In the genomic region with DNA sequence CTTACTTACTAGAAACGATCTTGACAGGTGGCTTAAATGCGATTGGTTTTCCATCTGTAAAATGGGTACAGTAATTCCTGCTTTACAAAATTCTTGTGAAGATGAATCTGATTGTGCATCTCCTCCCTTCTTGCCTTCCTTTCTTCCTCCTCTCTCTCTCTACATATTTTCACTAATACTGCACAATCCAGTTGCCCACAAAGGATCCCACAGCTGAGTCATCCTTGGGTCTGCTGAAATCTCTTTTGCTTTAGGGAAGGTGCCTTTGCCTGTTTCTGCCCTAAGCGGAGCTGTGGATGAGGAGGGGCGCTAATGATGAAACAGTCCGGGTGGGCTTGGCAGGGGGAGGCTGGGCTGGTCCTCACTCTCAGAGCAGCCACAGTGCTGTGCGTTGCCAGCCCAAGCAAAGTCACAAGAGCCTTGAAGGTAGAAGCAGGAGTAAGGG, we compare ENCODE assay signal across 10 cellular contexts. TPM values are rescaled to one million over a fixed set of nuclear protein-coding genes. Genes with fewer than 3 reads are reported as not detected.
DNase-seq lines count a peak whose midpoint lies in the region; ATAC-seq and TF ChIP-seq lines count a peak whose summit lies in the region.
"Had no signal": no experiment of that assay in that cellular context is flagged by ENCODE, and none has a peak within 500 bp of the region (broad histone marks: within the 10 kb centered on the region; RNA-seq: fewer than 3 reads in every experiment).

No MANE protein-coding gene starts in this region.

- no peak overlapping the region for H3K27ac ChIP-seq in endodermal cell (ENCODE audit: low read depth, low read length)
- H3K27ac ChIP-seq in osteoblast (ENCODE audit: low read depth, low read length) = peak overlapping the region; percentile 94
- H3K27ac ChIP-seq in ovary = no peak overlapping the region

- no peaks in the 10 kb centered on the region for H3K9me3 ChIP-seq in Caco-2
- no peaks in the 10 kb centered on the region for H3K9me3 ChIP-seq in endodermal cell (ENCODE audit: control insufficient read depth, low read length)
- H3K9me3 ChIP-seq in osteoblast (ENCODE audit: low read depth, low read length) = no peaks in the 10 kb centered on the region
- no peaks in the 10 kb centered on the region for H3K9me3 ChIP-seq in ovary

- no peak for ATAC-seq in activated CD4-positive, alpha-beta T cell treated with anti-CD3 and anti-CD28 coated beads for 36 hours

- TF ChIP-seq EP300 in ovary (IDR thresholded peaks at IDR 0.05) = no peak

- POLR2A ChIA-PET in Caco-2 (lab: Charles Lee) = interaction anchor here (1.0 to 1.1 kb wide), 2 partner anchors 23 to 35 kb away, joined by 3 read pairs; no protein-coding TSS in a partner anchor
- POLR2A ChIA-PET in activated CD4-positive, alpha-beta T cell treated with anti-CD3 and anti-CD28 coated beads for 36 hours (lab: Charles Lee) = no interaction called here

- H3K4me1 Mint-ChIP-seq in Caco-2 (ENCODE audit: low read depth, unreplicated experiment) (peaks cover 76% of the 10 kb centered on the region), endodermal cell (peaks cover 48% of the 10 kb centered on the region)
- H3K4me1 Mint-ChIP-seq in activated CD4-positive, alpha-beta T cell treated with anti-CD3 and anti-CD28 coated beads for 36 hours = no peaks in the 10 kb centered on the region

- DNase-seq in Caco-2 (peak in 1 of 2 experiments; percentile 36), NCI-H460 (ENCODE audit: extremely low read depth, low read depth) (peak; percentile 65), endodermal cell (peak; percentile 65), osteoblast (ENCODE audit: insufficient read length, low spot score, missing footprints) (peak; percentile 81), ovary (no peak), germinal center (ENCODE audit: low spot score) (no peak), nucleus accumbens (lab: John Stamatoyannopoulos, UW) (no peak)
- no peak for DNase-seq in activated CD4-positive, alpha-beta T cell treated with anti-CD3 and anti-CD28 coated beads for 36 hours
- DNase-seq: NCI-H748 treated with DMSO at 0.1 percent for 48 hours; stimulated activated CD4-positive, alpha-beta T cell treated with anti-CD3 and anti-CD28 coated beads, Interleukin-4, amount 100 ng/mL, for 4 hours had no signal

- no peak overlapping the region for H3K9ac ChIP-seq in endodermal cell (ENCODE audit: extremely low read depth, low read length, poor library complexity, severe bottlenecking)

- BruUV-seq in Caco-2 (replicated peaks; lab: Mats Ljungman, UMichigan) = no TSS peak

- peak overlapping the region; percentile 64 for H3K4me2 ChIP-seq in osteoblast (ENCODE audit: insufficient read depth, low read length)

- peak overlapping the region; percentile 8 for H3K4me3 Mint-ChIP-seq in Caco-2 (ENCODE audit: unreplicated experiment)
- H3K4me3 Mint-ChIP-seq in endodermal cell = no peak overlapping the region
- no peak overlapping the region for H3K4me3 Mint-ChIP-seq in activated CD4-positive, alpha-beta T cell treated with anti-CD3 and anti-CD28 coated beads for 36 hours

- H3K4me1 ChIP-seq in Caco-2 = peaks cover 85% of the 10 kb centered on the region
- H3K4me1 ChIP-seq in endodermal cell (ENCODE audit: control insufficient read depth, insufficient read depth, low read length) = peaks cover 34% of the 10 kb centered on the region
- H3K4me1 ChIP-seq in osteoblast (ENCODE audit: insufficient read depth, low read length) = peaks cover 82% of the 10 kb centered on the region
- H3K4me1 ChIP-seq in ovary (ENCODE audit: insufficient read depth) = peaks cover 17% of the 10 kb centered on the region

- H3K27me3 ChIP-seq in Caco-2 (replicated peaks; ENCODE audit: control insufficient read depth, insufficient read depth, low read length) = no peaks in the 10 kb centered on the region
- no peaks in the 10 kb centered on the region for H3K27me3 ChIP-seq in endodermal cell (ENCODE audit: control insufficient read depth, insufficient read depth, low read length, poor library complexity, severe bottlenecking)
- H3K27me3 ChIP-seq in osteoblast (ENCODE audit: insufficient read depth, low read length) = no peaks in the 10 kb centered on the region
- no peaks in the 10 kb centered on the region for H3K27me3 ChIP-seq in ovary

- CTCF ChIA-PET in Caco-2 (lab: Charles Lee) = no interaction called here
- CTCF ChIA-PET in activated CD4-positive, alpha-beta T cell treated with anti-CD3 and anti-CD28 coated beads for 36 hours (lab: Charles Lee) = no interaction called here

- H3K27ac Mint-ChIP-seq in Caco-2 (ENCODE audit: unreplicated experiment) (peak overlapping the region; percentile 95), endodermal cell (no peak overlapping the region)
- no peak overlapping the region for H3K27ac Mint-ChIP-seq in activated CD4-positive, alpha-beta T cell treated with anti-CD3 and anti-CD28 coated beads for 36 hours

- H3K36me3 Mint-ChIP-seq in Caco-2 (ENCODE audit: insufficient read depth, unreplicated experiment) (peaks cover 27% of the 10 kb centered on the region), endodermal cell (ENCODE audit: low read depth) (no peaks in the 10 kb centered on the region)
- no peaks in the 10 kb centered on the region for H3K36me3 Mint-ChIP-seq in activated CD4-positive, alpha-beta T cell treated with anti-CD3 and anti-CD28 coated beads for 36 hours (ENCODE audit: low read depth)

- H3K36me3 ChIP-seq in Caco-2 (ENCODE audit: control insufficient read depth, insufficient read depth, low read length) = no peaks in the 10 kb centered on the region
- no peaks in the 10 kb centered on the region for H3K36me3 ChIP-seq in endodermal cell (ENCODE audit: control insufficient read depth, insufficient read depth, low read length)
- no peaks in the 10 kb centered on the region for H3K36me3 ChIP-seq in osteoblast (ENCODE audit: insufficient read depth, low read length)
- H3K36me3 ChIP-seq in ovary = no peaks in the 10 kb centered on the region

- no peaks in the 10 kb centered on the region for H3K79me2 ChIP-seq in osteoblast (ENCODE audit: insufficient read depth, low read length)

- intact Hi-C loops in Caco-2 (cut with micrococcal nuclease; ENCODE audit: unreplicated experiment) = no loop called here
- intact Hi-C loops in ovary (cut with DNase I) = no loop called here
- intact Hi-C loops in activated CD4-positive, alpha-beta T cell treated with anti-CD3 and anti-CD28 coated beads for 36 hours (cut with DNase I, micrococcal nuclease) = no loop called here

- no peaks in the 10 kb centered on the region for H3K9me3 Mint-ChIP-seq in Caco-2 (ENCODE audit: unreplicated experiment)
- no peaks in the 10 kb centered on the region for H3K9me3 Mint-ChIP-seq in endodermal cell
- H3K9me3 Mint-ChIP-seq in activated CD4-positive, alpha-beta T cell treated with anti-CD3 and anti-CD28 coated beads for 36 hours (ENCODE audit: low read depth) = no peaks in the 10 kb centered on the region

- H4K20me1 ChIP-seq in osteoblast (ENCODE audit: insufficient read depth, low read length) = no peaks in the 10 kb centered on the region

- H3K27me3 Mint-ChIP-seq in Caco-2 (ENCODE audit: insufficient read depth, unreplicated experiment) (no peaks in the 10 kb centered on the region), endodermal cell (ENCODE audit: insufficient read depth) (no peaks in the 10 kb centered on the region)
- peaks cover 3% of the 10 kb centered on the region for H3K27me3 Mint-ChIP-seq in activated CD4-positive, alpha-beta T cell treated with anti-CD3 and anti-CD28 coated beads for 36 hours

- H2AFZ ChIP-seq in osteoblast (ENCODE audit: low read length) = no peak overlapping the region

- no peak overlapping the region for H3K4me3 ChIP-seq in Caco-2 (ENCODE audit: low read depth, low read length)
- H3K4me3 ChIP-seq in endodermal cell (ENCODE audit: low read length) = no peak overlapping the region
- H3K4me3 ChIP-seq in osteoblast (ENCODE audit: insufficient read depth, low read length) = no peak overlapping the region
- no peak overlapping the region for H3K4me3 ChIP-seq in ovary

- no peak for TF ChIP-seq POLR2A in ovary (IDR thresholded peaks at IDR 0.05)

- TF ChIP-seq CTCF in Caco-2 (IDR thresholded peaks at IDR 0.05; ENCODE audit: insufficient read depth in 1 of 2, low read depth in 1 of 2, low read length in 1 of 2, severe bottlenecking in 1 of 2, unreplicated experiment in 1 of 2) (no peak), endodermal cell (conservative IDR thresholded peaks at IDR 0.05) (no peak), osteoblast (IDR thresholded peaks at IDR 0.05; ENCODE audit: extremely low read depth, low read depth, low read length) (no peak), ovary (IDR thresholded peaks at IDR 0.05) (no peak)

- WGBS in endodermal cell (ENCODE audit: insufficient coverage in 1 of 2, insufficient read length in 1 of 2), 2 experiments = 86 to 96% methylated on average over 1 to 6 of the region's 6 CpGs
- WGBS in ovary, 3 donors = 49 to 66% (median 62%) methylated on average over 6 of the region's 6 CpGs

RNA-seq across cellular contexts. Expression of a gene that starts 46.1 kb away (rescaled TPM):
- 220 and 271 TPM in 2 replicates for total RNA-seq in Caco-2 (2022)
- total RNA-seq in NCI-H460 (2014; rRNA removed; shearing (Covaris generic)) = 38.6 and 42.3 TPM in 2 replicates
- 52.2 and 73.8 TPM in 2 replicates for polyA plus RNA-seq in NCI-H460 (2014; cell fraction: nucleus; rRNA removed)
- 100 to 1,000 TPM; 109 to 153 TPM for total RNA-seq in endodermal cell
- polyA plus RNA-seq in endodermal cell (2013, experiment 1 of 2) = 59.2 TPM
- polyA plus RNA-seq in endodermal cell (2013, experiment 2 of 2) = 56.9 TPM
- 205 and 300 TPM in 2 replicates for total RNA-seq in osteoblast
- total RNA-seq in ovary = 10 to 100 TPM; 20.5 to 60.4 (median 44.8) TPM
- polyA plus RNA-seq in ovary = 10 to 100 TPM; 28.7 to 32.9 TPM
- under 1 TPM; 0.32 to 0.42 TPM for total RNA-seq in activated CD4-positive, alpha-beta T cell treated with anti-CD3 and anti-CD28 coated beads for 36 hours

Comparison
In these comparisons a context has a peak if more than half of its experiments do, and no peak if none do; other contexts are left out.
1. DNase-seq: peak in NCI-H460 (single experiment), endodermal cell (single experiment) and osteoblast (single experiment); none in ovary (0 of 5), germinal center (single experiment), activated CD4-positive, alpha-beta T cell treated with anti-CD3 and anti-CD28 coated beads for 36 hours (single experiment) and nucleus accumbens (0 of 56).
2. RNA of a gene that starts 46.1 kb away (total RNA-seq): 205 to 300 TPM in osteoblast, 220 to 271 TPM in Caco-2, 109 to 153 TPM in endodermal cell, 20.5 to 60.4 TPM in ovary and 38.6 to 42.3 TPM in NCI-H460; 0.32 to 0.42 TPM in activated CD4-positive, alpha-beta T cell treated with anti-CD3 and anti-CD28 coated beads for 36 hours; every median in the first group is over 10 times any median in the second.